In genomic region chr18:631560-631959, GRCh38 we compare ENCODE assay signal across 10 cellular contexts. TPM values are rescaled to one million over a fixed set of nuclear protein-coding genes. Genes with fewer than 3 reads are reported as not detected.
"Had no signal": no experiment of that assay in that cellular context is flagged by ENCODE, and none has a peak within 500 bp of the region (broad histone marks: within the 10 kb centered on the region; RNA-seq: fewer than 3 reads in every experiment).

No MANE protein-coding gene starts in this region.

- H3K9ac ChIP-seq: GM23248 had no signal

- H2AFZ ChIP-seq: GM23248 had no signal

- ATAC-seq: HCT116 had no signal

- H3K36me3 ChIP-seq: HAP-1 had no signal

- H3K27ac ChIP-seq: GM23248, HL-60 had no signal

- DNase-seq: GM23248, GOT3, H7, IMR-90, KBM-7 had no signal

- H3K9me3 ChIP-seq: HAP-1 had no signal

- H3K4me3 ChIP-seq: GM23248, HAP-1 had no signal

RNA-seq across cellular contexts. Expression of gene CLUL1, which starts 34.8 kb away (rescaled TPM):
- total RNA-seq: GM23248, H7, HT1080, IMR-90 had no signal
- polyA plus RNA-seq: GM23248, IMR-90 had no signal

RNA-seq across cellular contexts. Expression of gene CETN1, which starts 51.4 kb away (rescaled TPM):
- total RNA-seq: GM23248, H4, H7, HT1080, IMR-90 had no signal
- polyA plus RNA-seq: GM23248, IMR-90 had no signal
